13 cellular contexts compared by ENCODE assay signal in the genomic region with DNA sequence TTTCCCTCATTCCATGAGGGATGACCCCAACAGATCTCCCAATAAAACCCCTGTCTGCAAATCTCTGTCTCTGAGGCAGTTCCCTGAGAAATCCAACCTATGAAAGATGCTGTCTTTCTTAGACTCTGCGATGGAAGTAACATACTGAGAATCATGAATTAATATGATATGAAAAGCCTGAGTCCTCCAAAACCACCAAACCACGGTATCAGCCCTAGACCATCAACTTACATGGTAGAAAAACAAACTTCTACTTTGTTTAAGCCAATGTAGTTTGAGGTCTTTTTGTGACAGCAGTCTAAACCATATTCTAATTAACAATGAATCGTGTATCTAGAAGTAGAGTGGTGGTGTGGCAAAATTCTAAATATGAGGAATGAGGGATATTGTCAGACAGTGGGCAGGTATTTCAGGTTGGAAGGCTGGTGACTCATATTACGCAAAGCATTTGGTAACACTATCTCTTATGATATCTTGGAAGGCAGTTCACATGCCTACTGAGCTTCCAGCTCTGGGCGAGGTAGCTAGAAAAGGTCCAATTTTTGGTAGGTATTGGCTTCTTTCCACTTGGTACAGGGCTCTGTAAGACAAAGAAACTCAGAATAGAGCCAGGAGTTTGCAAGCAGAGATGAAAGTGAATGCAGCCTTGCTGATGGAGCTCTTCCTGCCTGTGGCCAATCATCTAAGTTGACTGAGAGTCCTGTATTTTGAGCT.
A peak's percentile ranks its signal among the peaks of the same experiment; 100 is the strongest.
DNase-seq lines count a peak whose midpoint lies in the region; ATAC-seq and TF ChIP-seq lines count a peak whose summit lies in the region.
"Had no signal": no experiment of that assay in that cellular context is flagged by ENCODE, and none has a peak within 500 bp of the region (broad histone marks: within the 10 kb centered on the region; RNA-seq: fewer than 3 reads in every experiment).

No MANE protein-coding gene starts in this region.

- TF ChIP-seq EP300 in Ishikawa (IDR thresholded peaks at IDR 0.05; ENCODE audit: borderline replicate concordance), result no peak

- DNase-seq in Calu3 (peak; percentile 57), body of pancreas (peak in 2 of 4 donors; percentile 10 to 29), neural crest cell (ENCODE audit: low read depth, low spot score) (no peak), GM23248 (no peak), NCI-H2081 (lab: John Stamatoyannopoulos, UW) (no peak), dermis blood vessel endothelial cell (no peak)
- DNase-seq: KBM-7, right cardiac atrium had no signal

- H4K20me1 ChIP-seq in GM23248 (ENCODE audit: insufficient read depth), result no peaks in the 10 kb centered on the region

- H2AFZ ChIP-seq in GM23248, result no peak overlapping the region

- peak overlapping the region; percentile 18 for H3K4me3 Mint-ChIP-seq in Calu3 (ENCODE audit: low read depth, unreplicated experiment)
- no peak overlapping the region for H3K4me3 Mint-ChIP-seq in neural crest cell
- H3K4me3 Mint-ChIP-seq: activated naive CD4-positive, alpha-beta T cell treated with anti-CD3 and anti-CD28 coated beads, Interleukin-2, amount 50 U/mL, for 24 hours had no signal

- peak; percentile 61 for ATAC-seq in body of pancreas
- no peak for ATAC-seq in GM18498 (IDR thresholded peaks at IDR 0.05; ENCODE audit: unreplicated experiment)
- ATAC-seq: right cardiac atrium had no signal

- TF ChIP-seq POLR2A in body of pancreas (IDR thresholded peaks at IDR 0.05), result no peak

- H3K36me3 Mint-ChIP-seq in Calu3 (ENCODE audit: insufficient read depth, unreplicated experiment), result peaks cover 31% of the 10 kb centered on the region
- H3K36me3 Mint-ChIP-seq in neural crest cell (ENCODE audit: low read depth), result no peaks in the 10 kb centered on the region
- H3K36me3 Mint-ChIP-seq: activated naive CD4-positive, alpha-beta T cell treated with anti-CD3 and anti-CD28 coated beads, Interleukin-2, amount 50 U/mL, for 24 hours had no signal

- no peak for TF ChIP-seq CTCF in Calu3 (IDR thresholded peaks at IDR 0.05; ENCODE audit: unreplicated experiment)
- no peak for TF ChIP-seq CTCF in body of pancreas (IDR thresholded peaks at IDR 0.05)
- no peak for TF ChIP-seq CTCF in neural crest cell (conservative IDR thresholded peaks at IDR 0.05)

- H3F3A ChIP-seq in GM23248 (ENCODE audit: insufficient read depth), result no peaks in the 10 kb centered on the region

- 0 out of 2 replicates have a peak, but pooled peaks have one; percentile 0 for TF ChIP-seq RAD21 in Ishikawa (IDR thresholded peaks at IDR 0.05; ENCODE audit: low read depth)

- H3K4me1 ChIP-seq in body of pancreas (peaks cover 45% of the 10 kb centered on the region), GM23248 (ENCODE audit: insufficient read depth) (no peaks in the 10 kb centered on the region)

- H3K36me3 ChIP-seq in body of pancreas (replicated peaks in 1 of 2; ENCODE audit: insufficient read depth in 1 of 2, low read depth in 2 of 2) (no peaks in the 10 kb centered on the region), GM23248 (ENCODE audit: low read depth) (no peaks in the 10 kb centered on the region)

- H3K9me2 ChIP-seq in GM23248 (ENCODE audit: insufficient read depth), result no peaks in the 10 kb centered on the region

- H3K27me3 Mint-ChIP-seq in Calu3 (ENCODE audit: unreplicated experiment) (no peaks in the 10 kb centered on the region), neural crest cell (ENCODE audit: low read depth) (no peaks in the 10 kb centered on the region)
- H3K27me3 Mint-ChIP-seq: activated naive CD4-positive, alpha-beta T cell treated with anti-CD3 and anti-CD28 coated beads, Interleukin-2, amount 50 U/mL, for 24 hours had no signal

- H3K4me1 Mint-ChIP-seq in Calu3 (ENCODE audit: low read depth, unreplicated experiment), result peaks cover 66% of the 10 kb centered on the region
- H3K4me1 Mint-ChIP-seq in neural crest cell, result peaks cover 15% of the 10 kb centered on the region

- H3K9me3 ChIP-seq in body of pancreas, result no peaks in the 10 kb centered on the region
- no peaks in the 10 kb centered on the region for H3K9me3 ChIP-seq in GM23248 (ENCODE audit: low read depth)

- intact Hi-C loops in Calu3 (cut with micrococcal nuclease; ENCODE audit: unreplicated experiment) (no loop called here), body of pancreas (cut with DNase I) (no loop called here)

- H3K9me3 Mint-ChIP-seq in Calu3 (ENCODE audit: low read depth, unreplicated experiment) (peaks cover 5% of the 10 kb centered on the region), neural crest cell (peaks cover 10% of the 10 kb centered on the region)
- H3K9me3 Mint-ChIP-seq: activated naive CD4-positive, alpha-beta T cell treated with anti-CD3 and anti-CD28 coated beads, Interleukin-2, amount 50 U/mL, for 24 hours had no signal

- peak overlapping the region in 3 of 4 donors; percentile 33 to 75 (median 60) for H3K27ac ChIP-seq in body of pancreas
- no peak overlapping the region for H3K27ac ChIP-seq in GM23248
- H3K27ac ChIP-seq: C4-2B, coronary artery had no signal

- H3K4me2 ChIP-seq in GM23248 (ENCODE audit: unreplicated experiment), result no peak overlapping the region

- H3K79me2 ChIP-seq in GM23248 (ENCODE audit: insufficient read depth), result no peaks in the 10 kb centered on the region

- in situ Hi-C loops in GM23248 (cut with MboI), result no loop called here

- H3K27me3 ChIP-seq in body of pancreas (no peaks in the 10 kb centered on the region), GM23248 (replicated peaks; ENCODE audit: insufficient read depth) (no peaks in the 10 kb centered on the region)

- H3K27ac Mint-ChIP-seq in Calu3 (ENCODE audit: unreplicated experiment) (peak overlapping the region; percentile 98), neural crest cell (ENCODE audit: unreplicated experiment) (peak overlapping the region; percentile 8)
- H3K27ac Mint-ChIP-seq: activated naive CD4-positive, alpha-beta T cell treated with anti-CD3 and anti-CD28 coated beads, Interleukin-2, amount 50 U/mL, for 24 hours had no signal

- H3K9ac ChIP-seq in GM23248, result no peak overlapping the region

- CTCF ChIA-PET in Calu3 (lab: Charles Lee), result interaction anchor here (0.6 to 2.6 kb wide), 7 partner anchors 14 to 218 kb away, joined by 3 to 19 read pairs (median 4); no protein-coding TSS in a partner anchor

- 52 to 54% methylated on average over 5 of the region's 5 CpGs for WGBS in body of pancreas, 2 donors
- WGBS in GM23248 (ENCODE audit: low coverage in 1 of 2, low lambda C conversion rate in 2 of 2, missing lambda C conversion rate in 2 of 2), 2 experiments, result 78 to 85% methylated on average over 5 of the region's 5 CpGs

- no peak overlapping the region for H3K4me3 ChIP-seq in body of pancreas
- no peak overlapping the region for H3K4me3 ChIP-seq in GM23248
- H3K4me3 ChIP-seq: coronary artery had no signal

- BruUV-seq in Calu3 (replicated peaks; lab: Mats Ljungman, UMichigan), result no TSS peak

TF ChIP-seq in Ishikawa, 13 proteins besides CTCF, POLR2A, EP300 and RAD21:
- TF ChIP-seq ZBTB7A (IDR thresholded peaks at IDR 0.05; ENCODE audit: low read depth) (no peak), YY1 (IDR thresholded peaks at IDR 0.05; ENCODE audit: low read depth) (no peak), TAF1 (IDR thresholded peaks at IDR 0.05; ENCODE audit: low read depth) (no peak), FOXM1 (IDR thresholded peaks at IDR 0.05; ENCODE audit: borderline replicate concordance, low read depth) (no peak), TEAD4 (IDR thresholded peaks at IDR 0.05) (peak; percentile 42; the same call in 1 of the 2 replicates), TCF12 (IDR thresholded peaks at IDR 0.05; ENCODE audit: low read depth) (no peak), NFIC (IDR thresholded peaks at IDR 0.05) (no peak), REST (IDR thresholded peaks at IDR 0.05; ENCODE audit: low read depth) (no peak), CEBPB (IDR thresholded peaks at IDR 0.05) (peak; percentile 72), EGR1 (IDR thresholded peaks at IDR 0.05) (no peak), CREB1 (IDR thresholded peaks at IDR 0.05; ENCODE audit: low read depth) (no peak)
- TF ChIP-seq, protein P1, sequence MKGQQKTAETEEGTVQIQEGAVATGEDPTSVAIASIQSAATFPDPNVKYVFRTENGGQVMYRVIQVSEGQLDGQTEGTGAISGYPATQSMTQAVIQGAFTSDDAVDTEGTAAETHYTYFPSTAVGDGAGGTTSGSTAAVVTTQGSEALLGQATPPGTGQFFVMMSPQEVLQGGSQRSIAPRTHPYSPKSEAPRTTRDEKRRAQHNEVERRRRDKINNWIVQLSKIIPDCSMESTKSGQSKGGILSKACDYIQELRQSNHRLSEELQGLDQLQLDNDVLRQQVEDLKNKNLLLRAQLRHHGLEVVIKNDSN (IDR thresholded peaks at IDR 0.05), result no peak
- TF ChIP-seq, protein P2, sequence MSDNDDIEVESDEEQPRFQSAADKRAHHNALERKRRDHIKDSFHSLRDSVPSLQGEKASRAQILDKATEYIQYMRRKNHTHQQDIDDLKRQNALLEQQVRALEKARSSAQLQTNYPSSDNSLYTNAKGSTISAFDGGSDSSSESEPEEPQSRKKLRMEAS (IDR thresholded peaks at IDR 0.05), result peak; percentile 23; the same call in 1 of the 2 replicates
